ENCODE assay signal across 12 cellular contexts in genomic region chr10:7234109-7234508, GRCh38.
"Had no signal": no experiment of that assay in that cellular context is flagged by ENCODE, and none has a peak within 500 bp of the region (broad histone marks: within the 10 kb centered on the region; RNA-seq: fewer than 3 reads in every experiment).

No MANE protein-coding gene starts in this region.

- H3K9me3 ChIP-seq: colonic mucosa, thoracic aorta had no signal

- H3K27ac ChIP-seq: colonic mucosa, foreskin keratinocyte, thoracic aorta had no signal

- H3K4me1 ChIP-seq: colonic mucosa, foreskin keratinocyte had no signal

- H3K4me3 ChIP-seq: colonic mucosa, thoracic aorta had no signal

- H3K36me3 ChIP-seq: colonic mucosa, thoracic aorta had no signal

- H3K27me3 Mint-ChIP-seq: naive thymus-derived CD4-positive, alpha-beta T cell; stimulated activated naive CD8-positive, alpha-beta T cell treated with anti-CD3 and anti-CD28 coated beads, Interleukin-15, amount 100 ng/mL, for 72 hours had no signal

- ATAC-seq: foreskin keratinocyte; naive thymus-derived CD4-positive, alpha-beta T cell had no signal

- DNase-seq: activated CD4-positive, alpha-beta T cell treated with anti-CD3 and anti-CD28 coated beads for 4 hours; activated CD8-positive, alpha-beta memory T cell treated with anti-CD3 and anti-CD28 coated beads for 24 hours; activated effector memory CD4-positive, alpha-beta T cell treated with Interleukin-2 at 50 U/mL for 16 hours; colonic mucosa; naive thymus-derived CD4-positive, alpha-beta T cell; occipital lobe; stimulated activated CD4-positive, alpha-beta T cell treated with anti-CD3 and anti-CD28 coated beads, Interleukin-2, amount 100 ng/mL, for 48 hours; stimulated activated CD8-positive, alpha-beta memory T cell treated with anti-CD3 and anti-CD28 coated beads, Interleukin-4, amount 100 ng/mL, for 48 hours; stimulated activated naive CD8-positive, alpha-beta T cell treated with anti-CD3 and anti-CD28 coated beads, Interleukin-15, amount 100 ng/mL, for 72 hours; T1000 had no signal

- H3K4me3 Mint-ChIP-seq: stimulated activated naive CD8-positive, alpha-beta T cell treated with anti-CD3 and anti-CD28 coated beads, Interleukin-15, amount 100 ng/mL, for 72 hours had no signal
